8 cellular contexts compared by ENCODE assay signal in the genomic region with DNA sequence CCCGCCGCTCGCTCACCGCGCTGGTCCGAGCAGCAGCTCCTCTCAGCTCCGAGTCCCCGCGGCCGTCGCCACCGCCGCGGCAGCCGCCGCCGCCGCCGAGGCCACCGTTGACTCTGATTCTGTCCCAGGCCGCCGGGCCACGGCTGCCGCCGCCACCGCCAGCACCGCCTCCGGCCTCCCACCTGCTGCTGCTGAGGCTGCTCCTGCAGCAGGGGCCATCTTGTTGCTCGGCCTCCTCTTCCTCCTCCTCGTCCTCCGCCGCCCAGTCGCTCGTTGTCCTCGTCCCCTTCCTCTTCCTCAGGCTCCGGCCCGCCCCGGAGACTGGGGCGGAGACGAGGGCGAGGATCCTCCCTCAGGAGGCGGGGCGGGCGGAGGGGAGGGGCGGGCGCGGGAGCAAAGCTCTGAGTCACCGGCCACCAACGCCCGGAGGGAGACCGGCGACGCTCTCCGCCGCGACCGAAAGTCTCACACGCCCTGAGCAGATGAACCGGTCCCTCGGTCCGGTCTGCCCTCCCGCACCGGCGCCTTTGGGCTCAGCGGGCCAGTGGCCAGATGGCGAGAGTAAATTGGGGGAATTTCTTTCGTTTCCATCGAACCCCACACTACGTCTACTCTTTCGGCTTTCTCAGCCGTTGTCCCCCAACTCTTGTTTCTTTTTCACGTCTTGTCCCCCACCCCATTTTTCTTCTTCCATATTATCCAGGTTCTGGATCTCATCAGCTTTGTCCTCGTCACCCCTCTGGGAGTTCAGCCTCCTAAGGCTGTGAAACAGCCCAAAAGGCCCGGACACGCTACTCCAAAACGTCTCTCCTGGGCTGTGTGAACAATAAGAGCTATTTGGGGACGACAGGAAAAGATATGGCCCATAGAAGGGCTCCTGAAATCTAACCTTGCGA. TPM values are rescaled to one million over a fixed set of nuclear protein-coding genes. Genes with fewer than 3 reads are reported as not detected.
DNase-seq lines count a peak whose midpoint lies in the region; ATAC-seq and TF ChIP-seq lines count a peak whose summit lies in the region.

A gene with protein sequence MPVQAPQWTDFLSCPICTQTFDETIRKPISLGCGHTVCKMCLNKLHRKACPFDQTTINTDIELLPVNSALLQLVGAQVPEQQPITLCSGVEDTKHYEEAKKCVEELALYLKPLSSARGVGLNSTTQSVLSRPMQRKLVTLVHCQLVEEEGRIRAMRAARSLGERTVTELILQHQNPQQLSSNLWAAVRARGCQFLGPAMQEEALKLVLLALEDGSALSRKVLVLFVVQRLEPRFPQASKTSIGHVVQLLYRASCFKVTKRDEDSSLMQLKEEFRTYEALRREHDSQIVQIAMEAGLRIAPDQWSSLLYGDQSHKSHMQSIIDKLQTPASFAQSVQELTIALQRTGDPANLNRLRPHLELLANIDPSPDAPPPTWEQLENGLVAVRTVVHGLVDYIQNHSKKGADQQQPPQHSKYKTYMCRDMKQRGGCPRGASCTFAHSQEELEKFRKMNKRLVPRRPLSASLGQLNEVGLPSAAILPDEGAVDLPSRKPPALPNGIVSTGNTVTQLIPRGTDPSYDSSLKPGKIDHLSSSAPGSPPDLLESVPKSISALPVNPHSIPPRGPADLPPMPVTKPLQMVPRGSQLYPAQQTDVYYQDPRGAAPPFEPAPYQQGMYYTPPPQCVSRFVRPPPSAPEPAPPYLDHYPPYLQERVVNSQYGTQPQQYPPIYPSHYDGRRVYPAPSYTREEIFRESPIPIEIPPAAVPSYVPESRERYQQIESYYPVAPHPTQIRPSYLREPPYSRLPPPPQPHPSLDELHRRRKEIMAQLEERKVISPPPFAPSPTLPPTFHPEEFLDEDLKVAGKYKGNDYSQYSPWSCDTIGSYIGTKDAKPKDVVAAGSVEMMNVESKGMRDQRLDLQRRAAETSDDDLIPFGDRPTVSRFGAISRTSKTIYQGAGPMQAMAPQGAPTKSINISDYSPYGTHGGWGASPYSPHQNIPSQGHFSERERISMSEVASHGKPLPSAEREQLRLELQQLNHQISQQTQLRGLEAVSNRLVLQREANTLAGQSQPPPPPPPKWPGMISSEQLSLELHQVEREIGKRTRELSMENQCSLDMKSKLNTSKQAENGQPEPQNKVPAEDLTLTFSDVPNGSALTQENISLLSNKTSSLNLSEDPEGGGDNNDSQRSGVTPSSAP (minus strand): TSS at position 278 of the 896 bp plus-strand sequence. CDS start 29,372 bp downstream, outside the sequence.

- peaks cover 27% of the 10 kb centered on the region for H3K4me1 ChIP-seq in PC-3 (ENCODE audit: insufficient read depth, low read length)

- H3K79me2 ChIP-seq in PC-3 (ENCODE audit: low read length) = peaks cover 48% of the 10 kb centered on the region

- peak within 1 kb of the TSS; percentile 85 for H3K9ac ChIP-seq in PC-3 (ENCODE audit: low read length)

- peak within 1 kb of the TSS; percentile 59 for H3K27ac ChIP-seq in PC-3 (ENCODE audit: low read length)

- intact Hi-C loops in PC-3 (cut with micrococcal nuclease) = loop anchor here (10.0 kb wide), 1 partner anchor 52 kb away; no protein-coding TSS in a partner anchor

- peak within 1 kb of the TSS; percentile 91 for H2AFZ ChIP-seq in PC-3 (ENCODE audit: low read length)

- no peaks in the 10 kb centered on the region for H3K9me2 ChIP-seq in PC-3 (replicated peaks; ENCODE audit: low read length)

- CTCF ChIA-PET in PC-3 (lab: Charles Lee) = no interaction called here

- H3F3A ChIP-seq in PC-3 (ENCODE audit: low read length, unreplicated experiment) = no peaks in the 10 kb centered on the region

- TF ChIP-seq CTCF in PC-3 (conservative IDR thresholded peaks at IDR 0.05; ENCODE audit: low read depth, low read length) = no peak
- TF ChIP-seq CTCF in epithelial cell of esophagus (IDR thresholded peaks at IDR 0.05; ENCODE audit: insufficient read depth, low read depth, low read length, missing control alignments) = no peak

- ATAC-seq in GM21515 (IDR thresholded peaks at IDR 0.05; ENCODE audit: unreplicated experiment) = peak; percentile 86
- peak; percentile 82 for ATAC-seq in PC-3

- peak within 1 kb of the TSS; percentile 100 for H3K4me2 ChIP-seq in PC-3 (ENCODE audit: low read length)

- no peaks in the 10 kb centered on the region for H3K36me3 ChIP-seq in PC-3 (ENCODE audit: low read depth, low read length)

- H4K20me1 ChIP-seq in PC-3 (ENCODE audit: low read length) = peaks cover 19% of the 10 kb centered on the region

- no peaks in the 10 kb centered on the region for H3K27me3 ChIP-seq in PC-3 (ENCODE audit: low read length)

- TSS peak; percentile 98 for BruUV-seq in PC-3 (replicated peaks; lab: Mats Ljungman, UMichigan)

- POLR2A ChIA-PET in PC-3 (lab: Charles Lee; ENCODE audit: unreplicated experiment) = interaction anchor here (0.6 kb wide), 1 partner anchor 1372 kb away, joined by 3 read pairs; no protein-coding TSS in a partner anchor

- DNase-seq in DMS 273 (lab: John Stamatoyannopoulos, UW; ENCODE audit: unreplicated experiment) (peak; percentile 94), HuH-7 (ENCODE audit: low spot score) (peak; percentile 82), PC-3 (peak; percentile 81), activated T-cell treated with anti-CD3 and anti-CD28 coated beads for 4 hours (peak; percentile 85), epithelial cell of esophagus (ENCODE audit: low read depth) (peak; percentile 88), mucosa of gallbladder (ENCODE audit: low spot score) (peak; percentile 92)
- DNase-seq in stimulated activated CD8-positive, alpha-beta memory T cell treated with anti-CD3 and anti-CD28 coated beads, Interleukin-4, amount 100 ng/mL, for 4 hours (ENCODE audit: low read depth in 2 of 2, low spot score in 1 of 2) = peak; percentile 69 to 78

- H3K4me3 ChIP-seq in PC-3 (ENCODE audit: low read length) = peak within 1 kb of the TSS; percentile 85
- H3K4me3 ChIP-seq in epithelial cell of esophagus (ENCODE audit: low read length) = peak within 1 kb of the TSS; percentile 86

- no peaks in the 10 kb centered on the region for H3K9me3 ChIP-seq in PC-3 (ENCODE audit: low read length)

RNA-seq across cellular contexts. Expression of the gene that starts here (rescaled TPM):
- total RNA-seq in PC-3 (2014; rRNA removed) (7.5 and 10.5 TPM in 2 replicates), mucosa of gallbladder (35.0 TPM)

Comparison
In these comparisons a context has a peak if more than half of its experiments do, and no peak if none do; other contexts are left out.
1. Peak in every context shown above with its lines: DNase-seq, ATAC-seq, H3K4me3 ChIP-seq and H3K27ac ChIP-seq.